ENCODE assay signal across 11 cellular contexts in the genomic region with DNA sequence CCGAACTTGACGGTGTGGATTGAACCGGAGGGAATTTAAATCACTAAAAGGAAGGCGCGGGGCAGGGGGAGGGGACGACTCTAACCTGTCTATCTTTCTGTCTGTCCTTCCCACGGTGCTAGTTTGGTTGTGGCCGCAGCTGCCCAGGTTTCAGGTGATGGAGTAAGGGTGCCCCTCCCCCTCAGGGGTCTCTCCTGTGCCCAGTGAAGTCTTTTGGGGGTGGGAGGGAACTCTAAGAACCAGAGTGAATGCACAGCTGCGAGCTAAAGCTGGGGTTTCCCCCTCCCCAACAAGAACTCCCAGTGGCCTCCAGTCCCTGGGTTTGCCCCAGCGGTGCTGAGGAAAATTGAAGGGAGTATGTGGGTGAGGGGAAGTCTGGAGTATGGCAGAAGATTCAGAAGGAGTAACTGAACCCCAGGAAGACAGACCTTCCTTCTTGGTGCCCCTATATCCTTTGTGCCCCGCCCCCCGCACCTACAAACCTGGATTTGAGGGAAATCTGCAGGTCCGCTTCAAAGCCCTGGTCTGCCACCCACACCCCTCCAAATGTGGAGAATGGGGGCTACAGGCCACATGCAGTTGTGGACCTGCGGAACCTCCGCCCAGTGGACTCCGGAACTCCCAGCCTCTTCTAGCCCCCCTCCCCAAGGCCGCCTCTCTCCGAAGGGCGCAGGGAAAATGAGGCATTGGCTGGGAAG. TPM values are rescaled to one million over a fixed set of nuclear protein-coding genes. Genes with fewer than 3 reads are reported as not detected.
DNase-seq lines count a peak whose midpoint lies in the region; ATAC-seq and TF ChIP-seq lines count a peak whose summit lies in the region.
"Had no signal": no experiment of that assay in that cellular context is flagged by ENCODE, and none has a peak within 500 bp of the region (broad histone marks: within the 10 kb centered on the region; RNA-seq: fewer than 3 reads in every experiment).

No MANE protein-coding gene starts in this region.

- H3K27ac ChIP-seq in subcutaneous abdominal adipose tissue (ENCODE audit: low read depth, low read length), result peak overlapping the region; percentile 98
- H3K27ac ChIP-seq: neural progenitor cell had no signal

- TF ChIP-seq CTCF in activated B cell treated with CpG ODN at 0.5 μM for 24 hours (IDR thresholded peaks at IDR 0.05) (no peak), kidney epithelial cell (IDR thresholded peaks at IDR 0.05; ENCODE audit: insufficient read depth, low read length, poor library complexity, severe bottlenecking) (no peak), mucosa of descending colon (IDR thresholded peaks at IDR 0.05) (no peak)

- H3K4me3 ChIP-seq in kidney epithelial cell (ENCODE audit: low read depth, low read length) (peak overlapping the region; percentile 52), subcutaneous abdominal adipose tissue (ENCODE audit: low read depth in 1 of 5, low read length in 5 of 5) (peak overlapping the region; percentile 71 to 78 (median 78)), mucosa of descending colon (no peak overlapping the region)
- H3K4me3 ChIP-seq: neural progenitor cell had no signal

- peaks cover 38% of the 10 kb centered on the region for H3K4me1 Mint-ChIP-seq in activated T-cell treated with anti-CD3 and anti-CD28 coated beads, Interleukin-2, amount 50 U/mL, for 24 hours (ENCODE audit: low read depth)
- H3K4me1 Mint-ChIP-seq in activated B cell treated with CpG ODN at 0.5 μM for 24 hours, result peaks cover 34% of the 10 kb centered on the region

- H3K36me3 ChIP-seq in kidney epithelial cell (ENCODE audit: control insufficient read depth, insufficient read depth, low read length) (no peaks in the 10 kb centered on the region), subcutaneous abdominal adipose tissue (ENCODE audit: control insufficient read depth in 5 of 5, insufficient read depth in 5 of 5, low read length in 5 of 5) (no peaks in the 10 kb centered on the region), mucosa of descending colon (ENCODE audit: low read depth) (no peaks in the 10 kb centered on the region)
- H3K36me3 ChIP-seq: neural progenitor cell had no signal

- POLR2A ChIA-PET in activated B cell treated with CpG ODN at 0.5 μM for 24 hours (lab: Charles Lee), result interaction anchor here (0.7 to 0.8 kb wide), 2 partner anchors 13 to 57 kb away, joined by 3 to 9 read pairs; partner anchors contain the start of gene HOXC8

- DNase-seq in activated T-cell treated with anti-CD3 and anti-CD28 coated beads, Interleukin-2, amount 50 U/mL, for 24 hours, result no peak
- no peak for DNase-seq in activated T-cell treated with anti-CD3 and anti-CD28 coated beads, Interleukin-2, amount 50 U/mL, for 48 hours
- DNase-seq in activated B cell treated with CpG ODN at 0.5 μM for 24 hours (no peak), kidney epithelial cell (ENCODE audit: low read depth) (no peak), occipital lobe (lab: John Stamatoyannopoulos, UW) (no peak), mucosa of descending colon (no peak)
- DNase-seq: amniotic stem cell, NCI-H526 treated with DMSO at 0.1 percent for 48 hours had no signal

- intact Hi-C loops in activated B cell treated with CpG ODN at 0.5 μM for 24 hours (cut with micrococcal nuclease), result loop anchor here (2.0 to 5.0 kb wide), 3 partner anchors 18 to 44 kb away; partner anchors contain the start of genes HOXC12 and HOXC5
- intact Hi-C loops in mucosa of descending colon (cut with DNase I, micrococcal nuclease), result no loop called here

- peaks cover 100% of the 10 kb centered on the region for H3K27me3 Mint-ChIP-seq in activated T-cell treated with anti-CD3 and anti-CD28 coated beads, Interleukin-2, amount 50 U/mL, for 24 hours
- H3K27me3 Mint-ChIP-seq in activated B cell treated with CpG ODN at 0.5 μM for 24 hours, result peaks cover 75% of the 10 kb centered on the region

- H3K9ac ChIP-seq in subcutaneous abdominal adipose tissue (ENCODE audit: low read length in 5 of 5), result peak overlapping the region; percentile 73 to 93 (median 81)
- H3K9ac ChIP-seq: neural progenitor cell had no signal

- no peaks in the 10 kb centered on the region for H3K36me3 Mint-ChIP-seq in activated T-cell treated with anti-CD3 and anti-CD28 coated beads, Interleukin-2, amount 50 U/mL, for 24 hours (ENCODE audit: low read depth)
- peaks cover 1% of the 10 kb centered on the region for H3K36me3 Mint-ChIP-seq in activated B cell treated with CpG ODN at 0.5 μM for 24 hours (ENCODE audit: low read depth)
- H3K36me3 Mint-ChIP-seq: neural progenitor cell had no signal

- H3K9me3 ChIP-seq in subcutaneous abdominal adipose tissue (ENCODE audit: control insufficient read depth in 5 of 5, low read length in 5 of 5) (no peaks in the 10 kb centered on the region), mucosa of descending colon (no peaks in the 10 kb centered on the region)

- no peak overlapping the region for H3K27ac Mint-ChIP-seq in activated T-cell treated with anti-CD3 and anti-CD28 coated beads, Interleukin-2, amount 50 U/mL, for 24 hours
- no peak overlapping the region for H3K27ac Mint-ChIP-seq in activated B cell treated with CpG ODN at 0.5 μM for 24 hours
- H3K27ac Mint-ChIP-seq: neural progenitor cell had no signal

- H3K4me1 ChIP-seq in subcutaneous abdominal adipose tissue (ENCODE audit: control insufficient read depth in 5 of 5, insufficient read depth in 5 of 5, low read length in 5 of 5) (peaks cover 3 to 91% (median 84%) of the 10 kb centered on the region in 5 donors), mucosa of descending colon (ENCODE audit: low read depth) (peaks cover 32% of the 10 kb centered on the region)
- H3K4me1 ChIP-seq: neural progenitor cell had no signal

- H3K4me3 Mint-ChIP-seq in activated T-cell treated with anti-CD3 and anti-CD28 coated beads, Interleukin-2, amount 50 U/mL, for 24 hours, result peak overlapping the region; percentile 74
- H3K4me3 Mint-ChIP-seq in activated B cell treated with CpG ODN at 0.5 μM for 24 hours, result peak overlapping the region; percentile 82

- peaks cover 49% of the 10 kb centered on the region for H3K27me3 ChIP-seq in kidney epithelial cell (ENCODE audit: control insufficient read depth, insufficient read depth, low read length)
- H3K27me3 ChIP-seq in subcutaneous abdominal adipose tissue (ENCODE audit: control insufficient read depth in 5 of 5, insufficient read depth in 4 of 5, low read length in 5 of 5), result peaks cover 0 to 57% (median 36%) of the 10 kb centered on the region in 5 donors

- no peaks in the 10 kb centered on the region for H3K9me3 Mint-ChIP-seq in activated T-cell treated with anti-CD3 and anti-CD28 coated beads, Interleukin-2, amount 50 U/mL, for 24 hours
- peaks cover 2% of the 10 kb centered on the region for H3K9me3 Mint-ChIP-seq in activated B cell treated with CpG ODN at 0.5 μM for 24 hours

- ATAC-seq in activated B cell treated with CpG ODN at 0.5 μM for 24 hours (ENCODE audit: low read depth) (no peak), HG03469 (IDR thresholded peaks at IDR 0.05; ENCODE audit: unreplicated experiment) (no peak), mucosa of descending colon (no peak)

- CTCF ChIA-PET in activated B cell treated with CpG ODN at 0.5 μM for 24 hours (lab: Charles Lee), result interaction anchor here (0.6 to 1.7 kb wide), 2 partner anchors 9 to 337 kb away, joined by 3 to 6 read pairs; no protein-coding TSS in a partner anchor

RNA-seq across cellular contexts. Expression of gene HOXC9, which starts 3.6 kb away (rescaled TPM):
- not detected in 2 replicates for total RNA-seq in activated B cell treated with CpG ODN at 0.5 μM for 24 hours
- total RNA-seq in kidney epithelial cell, result 12.3 and 15.5 TPM in 2 replicates
- total RNA-seq in occipital lobe, result not detected
- total RNA-seq in mucosa of descending colon, result not detected

RNA-seq across cellular contexts. Expression of gene HOXC10, which starts 11.4 kb away (rescaled TPM):
- total RNA-seq in activated B cell treated with CpG ODN at 0.5 μM for 24 hours (not detected in 2 replicates), kidney epithelial cell (5.9 and 9.2 TPM in 2 replicates), occipital lobe (not detected), mucosa of descending colon (not detected)

RNA-seq across cellular contexts. Expression of gene HOXC8, which starts 12.4 kb away (rescaled TPM):
- not detected in 2 replicates for total RNA-seq in activated B cell treated with CpG ODN at 0.5 μM for 24 hours
- 0.41 and 0.67 TPM in 2 replicates for total RNA-seq in kidney epithelial cell
- total RNA-seq in occipital lobe, result not detected
- total RNA-seq in mucosa of descending colon, result not detected

RNA-seq across cellular contexts. Expression of gene HOTAIR, which starts 21.6 kb away (rescaled TPM):
- total RNA-seq in activated B cell treated with CpG ODN at 0.5 μM for 24 hours (not detected in 2 replicates), kidney epithelial cell (0.46 and 0.55 TPM in 2 replicates), occipital lobe (not detected), mucosa of descending colon (not detected)

RNA-seq across cellular contexts. Expression of gene HOXC11, which starts 23.4 kb away (rescaled TPM):
- total RNA-seq in activated B cell treated with CpG ODN at 0.5 μM for 24 hours (not detected in 2 replicates), kidney epithelial cell (0.58 and 0.96 TPM in 2 replicates), occipital lobe (not detected), mucosa of descending colon (not detected)

Comparison
In these comparisons a context has a peak if more than half of its experiments do, and no peak if none do; other contexts are left out.
1. RNA of gene HOXC9, which starts 3.6 kb away (total RNA-seq): 12.3 to 15.5 TPM in kidney epithelial cell; not detected in activated B cell treated with CpG ODN at 0.5 μM for 24 hours, not detected in occipital lobe (single experiment) and not detected in mucosa of descending colon; every median in the first group is over 10 times any median in the second.